Comparison of ENCODE assay signal across 16 cellular contexts in the genomic region with DNA sequence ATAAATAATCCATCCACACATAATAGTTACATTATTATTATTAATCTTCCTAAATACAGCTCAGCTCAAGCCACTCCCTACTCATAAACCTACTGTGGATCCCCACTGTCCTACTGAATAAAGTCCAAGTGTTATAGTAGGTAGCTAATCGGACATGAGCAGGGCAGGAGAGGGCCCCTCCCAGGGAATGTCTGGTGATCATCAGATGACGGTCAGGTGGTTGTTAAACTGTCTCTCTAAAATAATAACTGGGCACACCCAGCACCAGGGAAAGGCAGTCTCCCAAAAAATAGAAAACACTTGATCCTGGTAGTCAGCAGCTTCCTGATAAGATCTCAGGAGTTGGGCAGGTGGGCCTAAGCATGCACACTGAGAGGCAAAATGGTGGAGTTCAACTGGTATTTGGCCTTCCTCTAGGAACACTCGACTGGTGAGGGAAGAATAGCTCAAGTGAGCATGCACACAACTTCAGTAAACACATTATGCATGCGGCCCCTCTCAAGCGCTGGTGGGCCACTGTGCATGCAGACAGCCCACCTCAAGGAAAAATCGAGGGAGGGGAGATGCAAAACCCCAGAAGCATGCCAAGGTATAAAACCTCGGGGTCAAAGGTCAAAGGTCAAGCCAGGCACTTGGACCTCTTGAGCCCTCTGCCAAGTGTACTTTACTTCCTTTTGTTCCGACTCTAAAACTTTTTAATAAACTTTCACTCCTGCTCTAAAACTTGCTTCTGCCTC.
DNase-seq lines count a peak whose midpoint lies in the region; ATAC-seq, FAIRE-seq and TF ChIP-seq lines count a peak whose summit lies in the region.
"Had no signal": no experiment of that assay in that cellular context is flagged by ENCODE, and none has a peak within 500 bp of the region (broad histone marks: within the 10 kb centered on the region; RNA-seq: fewer than 3 reads in every experiment).

No MANE protein-coding gene starts in this region.

- no peak overlapping the region; the same call in 1 of the 2 replicates for H2BK20ac ChIP-seq in IMR-90 (ENCODE audit: low read depth, low read length)

- H2BK120ac ChIP-seq in IMR-90 (ENCODE audit: low read depth, low read length): peak overlapping the region; percentile 10; the same call in 1 of the 2 replicates

- FAIRE-seq in GM12891 (lab: Jason Lieb, UNC) (no peak), GM12892 (lab: Jason Lieb, UNC) (no peak)
- FAIRE-seq: H1 had no signal

- H3K4ac ChIP-seq in IMR-90 (ENCODE audit: low read depth, low read length): no peak overlapping the region

- H3K9ac ChIP-seq in IMR-90 (ENCODE audit: low read depth, low read length) (no peak overlapping the region), adipocyte (ENCODE audit: low read length) (peak overlapping the region; percentile 82), liver (ENCODE audit: low read depth in 1 of 2, low read length in 2 of 2) (no peak overlapping the region), skeletal muscle tissue (ENCODE audit: low read depth in 1 of 3, low read length in 3 of 3) (no peak overlapping the region)
- H3K9ac ChIP-seq: KMS-11 had no signal

- no peak overlapping the region for H3K4me2 ChIP-seq in IMR-90 (ENCODE audit: low read depth, low read length)
- H3K4me2 ChIP-seq: KMS-11 had no signal

- WGBS in IMR-90 (ENCODE audit: extremely low coverage in 2 of 2, insufficient read length in 1 of 2), 2 experiments: 80% methylated on average over 1 of the region's 8 CpGs; no CpG with 5 or more reads in 1 of the 2 experiments
- WGBS in liver: 77% methylated on average over 8 of the region's 8 CpGs

- peak overlapping the region; percentile 21; the same call in 1 of the 2 replicates for H2AK5ac ChIP-seq in IMR-90 (ENCODE audit: low read depth, low read length)

- H2AFZ ChIP-seq in IMR-90 (replicated peaks; ENCODE audit: low read length, poor library complexity): no peak overlapping the region

- H3K4me3 ChIP-seq in IMR-90 (ENCODE audit: insufficient read depth, low read depth, low read length): no peak overlapping the region
- no peak overlapping the region for H3K4me3 ChIP-seq in adipocyte (ENCODE audit: low read length)
- H3K4me3 ChIP-seq in liver (ENCODE audit: low read depth in 1 of 3, low read length in 3 of 3): no peak overlapping the region
- no peak overlapping the region for H3K4me3 ChIP-seq in skeletal muscle tissue (ENCODE audit: low read length in 3 of 3)
- H3K4me3 ChIP-seq: gastroesophageal sphincter, left lung had no signal

- no peak overlapping the region for H4K91ac ChIP-seq in IMR-90 (ENCODE audit: insufficient read depth, low read depth, low read length)

- H3K23ac ChIP-seq in IMR-90 (ENCODE audit: low read depth, low read length): no peak overlapping the region

- no peak overlapping the region for H2BK15ac ChIP-seq in IMR-90 (ENCODE audit: low read depth, low read length)

- POLR2A ChIA-PET in IMR-90 (lab: Charles Lee; ENCODE audit: unreplicated experiment): no interaction called here

- no peak overlapping the region for H3K14ac ChIP-seq in IMR-90 (replicated peaks; ENCODE audit: low read depth, low read length)

- peaks cover 9% of the 10 kb centered on the region; the same call in 1 of the 2 replicates for H3K4me1 ChIP-seq in IMR-90 (ENCODE audit: control insufficient read depth, insufficient read depth, low read length)
- peaks cover 52% of the 10 kb centered on the region for H3K4me1 ChIP-seq in adipocyte (ENCODE audit: control insufficient read depth, insufficient read depth, low read length)
- peaks cover 0 to 10% (median 2%) of the 10 kb centered on the region in 4 donors for H3K4me1 ChIP-seq in liver (ENCODE audit: control insufficient read depth in 4 of 4, insufficient read depth in 4 of 4, low read length in 3 of 4)
- H3K4me1 ChIP-seq in skeletal muscle tissue (ENCODE audit: control insufficient read depth in 3 of 3, insufficient read depth in 3 of 3, low read length in 3 of 3): peaks cover 34 to 43% (median 35%) of the 10 kb centered on the region in 3 donors

- H3K9me3 ChIP-seq in IMR-90 (ENCODE audit: control insufficient read depth, insufficient read depth, low read length) (no peaks in the 10 kb centered on the region), adipocyte (ENCODE audit: control insufficient read depth, low read length) (no peaks in the 10 kb centered on the region), liver (ENCODE audit: control insufficient read depth in 4 of 4, low read length in 3 of 4) (no peaks in the 10 kb centered on the region), skeletal muscle tissue (ENCODE audit: control insufficient read depth in 3 of 3, low read length in 3 of 3) (no peaks in the 10 kb centered on the region)
- H3K9me3 ChIP-seq: gastroesophageal sphincter, left lung had no signal

- no peak overlapping the region for H2BK5ac ChIP-seq in IMR-90 (ENCODE audit: low read depth, low read length, poor library complexity, severe bottlenecking)

- no peak overlapping the region for H4K8ac ChIP-seq in IMR-90 (ENCODE audit: low read depth in 2 of 2, low read length in 2 of 2)

- no peak for DNase-seq in IMR-90
- no peak for DNase-seq in adipocyte (ENCODE audit: low read depth)
- DNase-seq in GM12891 (ENCODE audit: insufficient read length, low spot score): no peak
- DNase-seq in NCI-H2029 (lab: John Stamatoyannopoulos, UW): no peak
- no peak for DNase-seq in GM12892 (ENCODE audit: insufficient read length)
- no peak for DNase-seq in NCI-H446 (lab: John Stamatoyannopoulos, UW)
- DNase-seq: activated effector memory CD4-positive, alpha-beta T cell treated with Interleukin-2 at 50 U/mL for 16 hours; left lung; naive B cell; NCI-H1694; SW 1271 had no signal

- no peaks in the 10 kb centered on the region; the same call in 1 of the 2 replicates for H3K9me1 ChIP-seq in IMR-90 (ENCODE audit: insufficient read depth, low read length)

- TF ChIP-seq CTCF in IMR-90 (conservative IDR thresholded peaks at IDR 0.05; ENCODE audit: low read depth, low read length) (no peak), liver (IDR thresholded peaks at IDR 0.05; ENCODE audit: low read depth, low read length, missing input control) (no peak)

- H3K18ac ChIP-seq in IMR-90 (ENCODE audit: low read depth, low read length): 0 out of 2 replicates have a peak overlapping the region, but pooled peaks have one; percentile 11

- BruUV-seq in IMR-90 (replicated peaks; lab: Mats Ljungman, UMichigan): no TSS peak

- intact Hi-C loops in IMR-90 (cut with micrococcal nuclease): no loop called here

- TF ChIP-seq POLR2A in IMR-90 (IDR thresholded peaks at IDR 0.05; ENCODE audit: low read depth, low read length) (no peak), GM12891 (IDR thresholded peaks at IDR 0.05; ENCODE audit: low read depth, low read length) (no peak), GM12892 (IDR thresholded peaks at IDR 0.05; ENCODE audit: low read depth, low read length) (no peak)

- H3K27me3 ChIP-seq in IMR-90 (ENCODE audit: control insufficient read depth, insufficient read depth, low read length): 0 out of 2 replicates have a peak, but pooled peaks cover 1% of the 10 kb centered on the region
- no peaks in the 10 kb centered on the region for H3K27me3 ChIP-seq in adipocyte (replicated peaks; ENCODE audit: control insufficient read depth, insufficient read depth, low read length)
- H3K27me3 ChIP-seq in liver (ENCODE audit: control insufficient read depth in 4 of 4, insufficient read depth in 4 of 4, low read length in 3 of 4): no peaks in the 10 kb centered on the region
- H3K27me3 ChIP-seq in skeletal muscle tissue (ENCODE audit: control insufficient read depth in 3 of 3, insufficient read depth in 3 of 3, low read length in 3 of 3): no peaks in the 10 kb centered on the region
- H3K27me3 ChIP-seq: gastroesophageal sphincter, left lung had no signal

- no peaks in the 10 kb centered on the region for H4K20me1 ChIP-seq in IMR-90 (ENCODE audit: insufficient read depth, low read length)

- dilution Hi-C loops in IMR-90 (cut with HindIII; ENCODE audit: low sequenced_read_pairs, unreplicated experiment): no loop called here

- no peak for ATAC-seq in IMR-90 (ENCODE audit: low read depth)

- H4K5ac ChIP-seq in IMR-90 (ENCODE audit: low read depth, low read length): no peak overlapping the region

- CTCF ChIA-PET in IMR-90 (lab: Yijun Ruan, JAX): no interaction called here

- H3K27ac ChIP-seq in IMR-90 (ENCODE audit: insufficient read depth, low read length): no peak overlapping the region
- H3K27ac ChIP-seq in liver (ENCODE audit: low read depth in 1 of 2, low read length in 2 of 2): peak overlapping the region in 1 of 2 donors; percentile 11
- peak overlapping the region; percentile 23 for H3K27ac ChIP-seq in skeletal muscle tissue (ENCODE audit: low read depth, low read length)
- H3K27ac ChIP-seq: KMS-11, left lung had no signal

- in situ Hi-C loops in IMR-90 (cut with MboI; ENCODE audit: low sequenced_read_pairs): no loop called here

- H3K56ac ChIP-seq in IMR-90 (ENCODE audit: extremely low read depth, insufficient read depth, low read length): no peak overlapping the region

- TF ChIP-seq RAD21 in IMR-90 (IDR thresholded peaks at IDR 0.05; ENCODE audit: low read length) (no peak), liver (IDR thresholded peaks at IDR 0.05) (no peak)

- H3K36me3 ChIP-seq in IMR-90 (ENCODE audit: control insufficient read depth, insufficient read depth, low read length) (no peaks in the 10 kb centered on the region), adipocyte (ENCODE audit: control insufficient read depth, insufficient read depth, low read length, severe bottlenecking) (no peaks in the 10 kb centered on the region), liver (ENCODE audit: control insufficient read depth in 4 of 4, insufficient read depth in 3 of 4, low read depth in 1 of 4, low read length in 3 of 4) (no peaks in the 10 kb centered on the region), skeletal muscle tissue (ENCODE audit: control insufficient read depth in 3 of 3, insufficient read depth in 3 of 3, low read length in 3 of 3) (no peaks in the 10 kb centered on the region)
- H3K36me3 ChIP-seq: gastroesophageal sphincter, left lung had no signal

- H3K79me1 ChIP-seq in IMR-90 (ENCODE audit: low read depth in 1 of 2, low read length in 2 of 2): no peaks in the 10 kb centered on the region

- no peak overlapping the region for H2AK9ac ChIP-seq in IMR-90 (replicated peaks; ENCODE audit: low read depth, low read length, poor library complexity)

TF ChIP-seq in IMR-90, 13 proteins besides CTCF, POLR2A, EP300 and RAD21 (continues in another document):
- no peak for TF ChIP-seq NFE2L2 (IDR thresholded peaks at IDR 0.05; ENCODE audit: low read depth, low read length)
- no peak for TF ChIP-seq RCOR1 (IDR thresholded peaks at IDR 0.05; ENCODE audit: insufficient replicate concordance, low read length)

TF ChIP-seq in GM12891, 5 proteins besides CTCF, POLR2A, EP300 and RAD21:
- TF ChIP-seq PAX5 (IDR thresholded peaks at IDR 0.05; ENCODE audit: insufficient read depth, low read length, severe bottlenecking) (no peak), TAF1 (IDR thresholded peaks at IDR 0.05; ENCODE audit: low read depth, low read length) (no peak), SPI1 (IDR thresholded peaks at IDR 0.05; ENCODE audit: low read depth, low read length) (no peak), POU2F2 (IDR thresholded peaks at IDR 0.05; ENCODE audit: low read depth, low read length) (no peak), POLR2AphosphoS5 (IDR thresholded peaks at IDR 0.05; ENCODE audit: low read depth, low read length) (no peak)
